ENCODE assay signal across 23 cellular contexts in the genomic region with DNA sequence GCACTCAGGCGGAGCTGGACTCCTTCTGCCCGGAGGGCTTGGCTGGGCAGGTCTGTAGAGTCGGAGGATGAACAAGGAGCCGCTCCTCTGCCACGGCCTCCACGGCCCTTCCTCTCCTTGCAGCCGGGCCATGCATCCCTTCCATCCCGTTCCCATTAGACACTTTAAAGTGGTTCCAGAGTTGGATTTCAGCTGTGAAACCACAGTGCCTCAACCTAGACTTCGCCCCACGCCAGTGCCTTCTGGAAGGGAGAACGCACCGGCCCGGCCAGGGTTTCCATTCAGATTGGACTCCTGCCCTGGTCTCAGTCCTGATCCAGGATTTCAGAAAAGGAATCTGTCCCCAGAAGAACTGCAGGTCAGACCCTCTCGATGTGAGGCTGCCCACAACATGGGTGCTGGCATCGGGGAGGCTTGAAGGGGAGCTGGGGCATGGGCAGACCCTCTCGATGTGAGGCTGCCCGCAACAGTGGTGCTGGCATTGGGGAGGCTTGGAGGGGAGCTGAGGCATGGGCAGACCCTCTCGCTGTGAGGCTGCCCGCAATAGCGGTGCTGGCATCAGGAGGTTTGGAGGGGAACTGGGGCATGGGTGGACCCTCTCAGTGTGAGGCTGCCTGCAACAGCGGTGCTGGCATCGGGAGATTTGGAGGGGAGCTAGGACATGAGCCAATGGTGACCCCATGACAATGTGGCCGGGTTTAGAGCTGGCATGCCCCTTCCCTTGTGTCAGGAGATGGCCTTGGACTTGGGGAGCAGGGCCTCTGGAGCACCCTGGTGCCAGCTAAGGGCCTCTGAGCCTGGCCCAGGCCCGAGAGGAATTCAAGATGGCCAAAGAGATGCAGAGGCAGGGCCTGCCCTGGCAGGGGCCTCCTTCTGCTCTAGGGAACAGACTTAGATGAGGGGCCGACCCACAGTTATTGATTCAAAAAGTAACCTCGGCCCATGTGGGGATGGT.
A peak's percentile ranks its signal among the peaks of the same experiment; 100 is the strongest.
DNase-seq lines count a peak whose midpoint lies in the region; ATAC-seq and TF ChIP-seq lines count a peak whose summit lies in the region.
"Had no signal": no experiment of that assay in that cellular context is flagged by ENCODE, and none has a peak within 500 bp of the region (broad histone marks: within the 10 kb centered on the region; RNA-seq: fewer than 3 reads in every experiment).

No MANE protein-coding gene starts in this region.

- no peak overlapping the region for H2AFZ ChIP-seq in DND-41 (ENCODE audit: low read depth, low read length)
- no peak overlapping the region for H2AFZ ChIP-seq in osteoblast (ENCODE audit: low read length)

- H3K27me3 ChIP-seq in A673 (replicated peaks; ENCODE audit: insufficient read depth, low read depth, low read length, poor library complexity) (no peaks in the 10 kb centered on the region), DND-41 (ENCODE audit: insufficient read depth, low read length, poor library complexity) (no peaks in the 10 kb centered on the region), osteoblast (ENCODE audit: insufficient read depth, low read length) (no peaks in the 10 kb centered on the region)
- H3K27me3 ChIP-seq: body of pancreas, testis, vagina had no signal

- no TSS peak for BruUV-seq in A673 (replicated peaks; lab: Mats Ljungman, UMichigan)

- H4K20me1 ChIP-seq in DND-41 (ENCODE audit: insufficient read depth, low read length) (no peaks in the 10 kb centered on the region), osteoblast (ENCODE audit: insufficient read depth, low read length) (no peaks in the 10 kb centered on the region)

- intact Hi-C loops in A673 (cut with micrococcal nuclease; ENCODE audit: unreplicated experiment): no loop called here

- H3K4me3 ChIP-seq in A673 (ENCODE audit: low read depth, low read length, poor library complexity, severe bottlenecking): no peak overlapping the region
- H3K4me3 ChIP-seq in DND-41 (ENCODE audit: low read depth in 1 of 2, low read length in 2 of 2): no peak overlapping the region
- H3K4me3 ChIP-seq in coronary artery: no peak overlapping the region
- no peak overlapping the region for H3K4me3 ChIP-seq in osteoblast (ENCODE audit: insufficient read depth, low read length)
- H3K4me3 ChIP-seq: body of pancreas, SK-N-MC, testis, vagina had no signal

- no peaks in the 10 kb centered on the region for H3K4me1 ChIP-seq in A673 (ENCODE audit: insufficient read depth, low read length, poor library complexity, severe bottlenecking)
- peaks cover 13% of the 10 kb centered on the region for H3K4me1 ChIP-seq in DND-41 (ENCODE audit: insufficient read depth, low read length)
- H3K4me1 ChIP-seq in osteoblast (ENCODE audit: insufficient read depth, low read length): no peaks in the 10 kb centered on the region
- H3K4me1 ChIP-seq: body of pancreas, testis had no signal

- H3K9me3 ChIP-seq in A673 (ENCODE audit: low read depth, low read length, poor library complexity, severe bottlenecking): no peaks in the 10 kb centered on the region
- no peaks in the 10 kb centered on the region for H3K9me3 ChIP-seq in DND-41 (ENCODE audit: insufficient read depth, low read length, severe bottlenecking)
- H3K9me3 ChIP-seq in osteoblast (ENCODE audit: low read depth, low read length): no peaks in the 10 kb centered on the region
- H3K9me3 ChIP-seq: body of pancreas, testis, vagina had no signal

- TF ChIP-seq CTCF in A673 (conservative IDR thresholded peaks at IDR 0.05; ENCODE audit: low read depth, low read length) (no peak), DND-41 (IDR thresholded peaks at IDR 0.05; ENCODE audit: borderline replicate concordance, extremely low read depth, low read length, poor library complexity, severe bottlenecking) (no peak), coronary artery (IDR thresholded peaks at IDR 0.05) (no peak), osteoblast (IDR thresholded peaks at IDR 0.05; ENCODE audit: extremely low read depth, low read depth, low read length) (no peak)

- POLR2A ChIA-PET in A673 (lab: Charles Lee; ENCODE audit: low non-redundant PET): interaction anchor here (0.6 kb wide), 1 partner anchor 169 kb away, joined by 3 read pairs; no protein-coding TSS in a partner anchor

- no peak overlapping the region for H3K27ac ChIP-seq in A673 (ENCODE audit: low read depth, low read length, poor library complexity, severe bottlenecking)
- 0 out of 2 replicates have a peak overlapping the region, but pooled peaks have one; percentile 16 for H3K27ac ChIP-seq in DND-41 (ENCODE audit: low read length)
- no peak overlapping the region for H3K27ac ChIP-seq in coronary artery
- H3K27ac ChIP-seq in osteoblast (ENCODE audit: low read depth, low read length): no peak overlapping the region
- H3K27ac ChIP-seq: body of pancreas, RWPE1, SK-N-MC, testis, vagina, WERI-Rb-1 had no signal

- no peak overlapping the region for H3K9ac ChIP-seq in DND-41 (ENCODE audit: low read depth, low read length)

- peak; percentile 13; the same call in 1 of the 3 replicates for ATAC-seq in DND-41 (ENCODE audit: insufficient read depth, low read depth)
- ATAC-seq in GM18861 (IDR thresholded peaks at IDR 0.05; ENCODE audit: unreplicated experiment): no peak
- ATAC-seq: body of pancreas, T-helper 17 cell had no signal

- CTCF ChIA-PET in A673 (lab: Charles Lee): no interaction called here

- H3K79me2 ChIP-seq in DND-41 (ENCODE audit: insufficient read depth, low read length) (no peaks in the 10 kb centered on the region), osteoblast (ENCODE audit: insufficient read depth, low read length) (no peaks in the 10 kb centered on the region)

- H3K4me2 ChIP-seq in DND-41 (ENCODE audit: insufficient read depth, low read length) (no peak overlapping the region), osteoblast (ENCODE audit: insufficient read depth, low read length) (no peak overlapping the region)

- no peaks in the 10 kb centered on the region for H3K36me3 ChIP-seq in A673 (ENCODE audit: insufficient read depth, low read length, poor library complexity, severe bottlenecking)
- no peaks in the 10 kb centered on the region for H3K36me3 ChIP-seq in DND-41 (ENCODE audit: insufficient read depth, low read length)
- H3K36me3 ChIP-seq in osteoblast (ENCODE audit: insufficient read depth, low read length): no peaks in the 10 kb centered on the region
- H3K36me3 ChIP-seq: vagina, WERI-Rb-1 had no signal

- peak; percentile 14 for DNase-seq in A673 (ENCODE audit: low spot score)
- DNase-seq in DND-41: no peak
- DNase-seq in coronary artery (ENCODE audit: low spot score): peak; percentile 49
- peak; percentile 80 for DNase-seq in osteoblast (ENCODE audit: insufficient read length, low spot score, missing footprints)
- no peak for DNase-seq in effector CD4-positive, alpha-beta T cell
- no peak for DNase-seq in SKM-1 treated with dmso at 0.1 percent for 144 hours (lab: John Stamatoyannopoulos, UW; ENCODE audit: unreplicated experiment)
- DNase-seq in T1000 (lab: John Stamatoyannopoulos, UW): no peak
- DNase-seq: activated CD4-positive, alpha-beta T cell treated with anti-CD3 and anti-CD28 coated beads, Interleukin-2, amount 10 ng/mL, durations not matched to agents 24 days and 14 days; activated gamma-delta T cell; body of pancreas; glutamatergic neuron; KBM-7; NCI-H1417 treated with DMSO at 0.1 percent for 48 hours; NCI-H774; stimulated activated CD4-positive, alpha-beta T cell treated with anti-CD3 and anti-CD28 coated beads, Interleukin-15, amount 100 ng/mL, for 24 hours; stimulated activated naive CD4-positive, alpha-beta T cell treated with Interleukin-2 at 50 U/mL for 16 hours; T-helper 17 cell; testis; WERI-Rb-1 had no signal

Comparison
In these comparisons a context has a peak if more than half of its experiments do, and no peak if none do; other contexts are left out.
1. DNase-seq: peak in A673 (single experiment), coronary artery (single experiment) and osteoblast (single experiment); none in DND-41 (single experiment), effector CD4-positive, alpha-beta T cell (single experiment), SKM-1 treated with dmso at 0.1 percent for 144 hours (single experiment) and T1000 (single experiment).